In the genomic region with DNA sequence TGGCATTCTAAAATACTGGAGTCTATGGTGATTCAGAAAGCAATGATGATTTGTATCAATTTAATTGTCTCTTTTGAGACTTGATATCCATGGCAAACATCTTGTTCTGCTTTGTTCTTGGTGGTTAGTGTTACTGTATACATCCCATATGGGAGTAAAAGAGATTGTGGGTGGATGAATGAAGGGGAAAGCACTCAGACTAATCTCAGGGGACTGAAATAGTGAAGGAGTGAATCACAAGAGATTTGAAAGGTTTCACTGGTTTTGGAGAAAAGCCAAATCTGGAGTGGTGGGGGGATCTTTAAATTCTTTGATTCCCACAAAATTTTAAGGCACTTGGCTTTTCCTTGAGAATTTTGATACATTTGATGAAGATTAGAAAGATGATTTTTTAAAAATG, we compare ENCODE assay signal across 19 cellular contexts.
DNase-seq lines count a peak whose midpoint lies in the region; ATAC-seq, FAIRE-seq and TF ChIP-seq lines count a peak whose summit lies in the region.
"Had no signal": no experiment of that assay in that cellular context is flagged by ENCODE, and none has a peak within 500 bp of the region (broad histone marks: within the 10 kb centered on the region; RNA-seq: fewer than 3 reads in every experiment).

No MANE protein-coding gene starts in this region.

- no peaks in the 10 kb centered on the region for H3K9me3 ChIP-seq in skeletal muscle satellite cell (replicated peaks; ENCODE audit: low read length)
- peaks cover 3% of the 10 kb centered on the region; the same call in 1 of the 2 replicates for H3K9me3 ChIP-seq in HepG2 (ENCODE audit: low read length)
- H3K9me3 ChIP-seq: body of pancreas, gastroesophageal sphincter, ovary, suprapubic skin had no signal

- H3K36me3 ChIP-seq in skeletal muscle satellite cell (ENCODE audit: insufficient read depth, low read length) (no peaks in the 10 kb centered on the region), HepG2 (replicated peaks in 1 of 2; ENCODE audit: control insufficient read depth in 1 of 2, insufficient read depth in 2 of 2, low read length in 2 of 2) (no peaks in the 10 kb centered on the region)
- H3K36me3 ChIP-seq: gastroesophageal sphincter, ovary, suprapubic skin, WERI-Rb-1 had no signal

- no peak overlapping the region for H3K4me3 Mint-ChIP-seq in T-helper 2 cell treated with Interferon-gamma antibody and Interleukin-4, amounts not matched to agents 5 μg/mL and 100 μg/mL, for 36 hours

- H3K4me1 Mint-ChIP-seq in T-helper 2 cell treated with Interferon-gamma antibody and Interleukin-4, amounts not matched to agents 5 μg/mL and 100 μg/mL, for 36 hours (ENCODE audit: low read depth), result no peaks in the 10 kb centered on the region

- no peak for TF ChIP-seq RAD21 in HepG2 (CRISPR knock-in tag; IDR thresholded peaks at IDR 0.05)

- H3K4me2 ChIP-seq in skeletal muscle satellite cell (ENCODE audit: low read length), result peak overlapping the region; percentile 22
- H3K4me2 ChIP-seq in HepG2 (ENCODE audit: low read depth, low read length), result no peak overlapping the region
- H3K4me2 ChIP-seq: PC-9 had no signal

- H3K27me3 Mint-ChIP-seq in T-helper 2 cell treated with Interferon-gamma antibody and Interleukin-4, amounts not matched to agents 5 μg/mL and 100 μg/mL, for 36 hours (ENCODE audit: low read depth), result no peaks in the 10 kb centered on the region

- TF ChIP-seq CTCF in HepG2 (CRISPR knock-in tag; IDR thresholded peaks at IDR 0.05), result no peak
- no peak for TF ChIP-seq CTCF in GM13977 (IDR thresholded peaks at IDR 0.05; ENCODE audit: extremely low read depth, insufficient read depth, missing control alignments)

- H3K27ac ChIP-seq in HepG2 (ENCODE audit: extremely low read length, insufficient read depth, low read length), result no peak overlapping the region
- H3K27ac ChIP-seq: body of pancreas, gastroesophageal sphincter, ovary, PC-9, suprapubic skin, WERI-Rb-1 had no signal

- no TSS peak for BruUV-seq in HepG2 (replicated peaks; lab: Mats Ljungman, UMichigan)

- no peaks in the 10 kb centered on the region for H3K9me3 Mint-ChIP-seq in T-helper 2 cell treated with Interferon-gamma antibody and Interleukin-4, amounts not matched to agents 5 μg/mL and 100 μg/mL, for 36 hours

- H3K4me1 ChIP-seq in skeletal muscle satellite cell (ENCODE audit: control insufficient read depth, insufficient read depth, low read length), result peaks cover 9% of the 10 kb centered on the region
- H3K4me1 ChIP-seq in HepG2 (ENCODE audit: insufficient read depth, low read length), result no peaks in the 10 kb centered on the region
- H3K4me1 ChIP-seq: body of pancreas, suprapubic skin had no signal

- no peak overlapping the region for H3K27ac Mint-ChIP-seq in T-helper 2 cell treated with Interferon-gamma antibody and Interleukin-4, amounts not matched to agents 5 μg/mL and 100 μg/mL, for 36 hours

- CTCF ChIA-PET in HepG2 (lab: Yijun Ruan, JAX; ENCODE audit: low intra/inter-chr PET ratio, low total read pairs), result no interaction called here

- no peaks in the 10 kb centered on the region for H3K36me3 Mint-ChIP-seq in T-helper 2 cell treated with Interferon-gamma antibody and Interleukin-4, amounts not matched to agents 5 μg/mL and 100 μg/mL, for 36 hours (ENCODE audit: low read depth)

- H3K4me3 ChIP-seq in skeletal muscle satellite cell (ENCODE audit: low read length), result no peak overlapping the region
- no peak overlapping the region for H3K4me3 ChIP-seq in HepG2 (replicated peaks in 1 of 3; ENCODE audit: insufficient read depth in 1 of 3, low read depth in 2 of 3, low read length in 3 of 3)
- H3K4me3 ChIP-seq: body of pancreas, gastroesophageal sphincter, ovary, PC-9, suprapubic skin had no signal

- POLR2A ChIA-PET in HepG2 (lab: Yijun Ruan, JAX), result no interaction called here

- no peak for FAIRE-seq in HepG2 (lab: Jason Lieb, UNC)

- ATAC-seq in SK-N-SH treated with all-trans-retinoic acid at 6 μM for 48 hours (peak; percentile 53; the same call in 1 of the 3 replicates), HepG2 (no peak)
- ATAC-seq: body of pancreas, gastroesophageal sphincter had no signal

- intact Hi-C loops in HepG2 (cut with micrococcal nuclease; ENCODE audit: unreplicated experiment), result no loop called here

- H2AFZ ChIP-seq in HepG2 (ENCODE audit: low read length), result no peak overlapping the region
- H2AFZ ChIP-seq: PC-9 had no signal

- DNase-seq in HCEC 1CT (peak; percentile 32), fibroblast of the conjunctiva (ENCODE audit: low read depth) (peak; percentile 33), retina (no peak), HepG2 (ENCODE audit: low spot score) (no peak), GM13977 (ENCODE audit: low spot score) (no peak)
- DNase-seq in T-helper 2 cell treated with Interferon-gamma antibody and Interleukin-4, amounts not matched to agents 5 μg/mL and 100 μg/mL, for 36 hours (ENCODE audit: low spot score), result no peak
- DNase-seq: activated CD8-positive, alpha-beta memory T cell treated with anti-CD3 and anti-CD28 coated beads for 24 hours; activated effector memory CD4-positive, alpha-beta T cell treated with Interleukin-2 at 50 U/mL for 16 hours; body of pancreas; effector CD4-positive, alpha-beta T cell; NCI-H187; NCI-H526; ovary; PC-9; WERI-Rb-1 had no signal

- no peaks in the 10 kb centered on the region for H3K27me3 ChIP-seq in skeletal muscle satellite cell (ENCODE audit: control insufficient read depth, insufficient read depth, low read length)
- no peaks in the 10 kb centered on the region for H3K27me3 ChIP-seq in HepG2 (ENCODE audit: control insufficient read depth in 1 of 2, insufficient read depth in 2 of 2, low read length in 2 of 2)
- H3K27me3 ChIP-seq: body of pancreas, gastroesophageal sphincter, ovary, suprapubic skin had no signal

- in situ Hi-C loops in HepG2 (cut with HindIII; ENCODE audit: extremely low pct_ligation_motif_present, low pct_unique_long_range_greater_than_20kb), result no loop called here
- in situ Hi-C loops in GM13977 (cut with MboI; ENCODE audit: low pct_unique_long_range_greater_than_20kb, low sequenced_read_pairs, unreplicated experiment), result no loop called here

- no peaks in the 10 kb centered on the region for H4K20me1 ChIP-seq in HepG2 (ENCODE audit: insufficient read depth, low read length)

- H3K9ac ChIP-seq in skeletal muscle satellite cell (ENCODE audit: low read depth, low read length) (no peak overlapping the region), HepG2 (ENCODE audit: insufficient read depth, low read depth, low read length) (no peak overlapping the region)

- TF ChIP-seq EP300 in HepG2 (IDR thresholded peaks at IDR 0.05; ENCODE audit: low read depth in 2 of 2, low read length in 2 of 2) (no peak), HepG2 (CRISPR knock-in tag; IDR thresholded peaks at IDR 0.05; ENCODE audit: borderline replicate concordance) (no peak)

- no peak for TF ChIP-seq POLR2A in HepG2 (IDR thresholded peaks at IDR 0.05; ENCODE audit: insufficient read depth in 1 of 2, low read depth in 2 of 2, low read length in 2 of 2)

- H3K79me2 ChIP-seq in HepG2 (ENCODE audit: insufficient read depth, low read length), result no peaks in the 10 kb centered on the region

TF ChIP-seq in SK-N-SH treated with all-trans-retinoic acid at 6 μM for 48 hours, 23 proteins besides CTCF, POLR2A, EP300 and RAD21 (continues in another document):
- TF ChIP-seq ISL1 (CRISPR knock-in tag; IDR thresholded peaks at IDR 0.05), result peak; percentile 86
- TF ChIP-seq ESRRG (CRISPR knock-in tag; IDR thresholded peaks at IDR 0.05), result no peak
- TF ChIP-seq GLIS3 (CRISPR knock-in tag; IDR thresholded peaks at IDR 0.05), result no peak
- no peak for TF ChIP-seq ZNF8 (CRISPR knock-in tag; IDR thresholded peaks at IDR 0.05)
- no peak for TF ChIP-seq TCF4 (CRISPR knock-in tag; IDR thresholded peaks at IDR 0.05; ENCODE audit: borderline replicate concordance)
- no peak for TF ChIP-seq ZC3H10 (CRISPR knock-in tag; IDR thresholded peaks at IDR 0.05)
- TF ChIP-seq ARNTL (CRISPR knock-in tag; IDR thresholded peaks at IDR 0.05; ENCODE audit: borderline replicate concordance, low read depth), result no peak
- no peak for TF ChIP-seq PPARA (CRISPR knock-in tag; IDR thresholded peaks at IDR 0.05; ENCODE audit: borderline replicate concordance)

TF ChIP-seq in HepG2, 621 proteins besides CTCF, POLR2A, EP300 and RAD21:
- no peak for TF ChIP-seq NBN (conservative IDR thresholded peaks at IDR 0.05)

Comparison
In these comparisons a context has a peak if more than half of its experiments do, and no peak if none do; other contexts are left out.
1. DNase-seq: peak in HCEC 1CT (single experiment) and fibroblast of the conjunctiva (single experiment); none in retina (single experiment), HepG2 (single experiment), GM13977 (single experiment) and T-helper 2 cell treated with Interferon-gamma antibody and Interleukin-4, amounts not matched to agents 5 μg/mL and 100 μg/mL, for 36 hours (single experiment).